22 cellular contexts compared by ENCODE assay signal in the genomic region with DNA sequence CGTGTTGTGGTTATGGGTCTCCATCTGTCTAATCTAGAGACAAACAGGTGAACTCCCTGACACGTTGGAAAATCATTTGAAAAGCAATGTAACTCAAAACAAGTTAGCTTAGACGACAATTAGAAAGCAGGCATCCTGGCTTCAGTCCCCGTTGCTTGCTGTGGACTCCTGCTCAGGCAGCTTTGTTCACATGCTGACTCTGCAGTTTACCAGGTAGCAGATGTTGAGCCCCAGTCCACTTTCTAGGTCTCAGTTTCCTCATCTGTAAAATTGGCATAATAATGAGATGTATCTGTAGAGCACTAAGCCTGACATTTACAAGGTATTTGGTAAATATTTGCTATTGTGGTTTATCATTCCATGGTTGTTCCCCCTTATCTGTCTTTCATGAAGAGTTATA.
"Had no signal": no experiment of that assay in that cellular context is flagged by ENCODE, and none has a peak within 500 bp of the region (broad histone marks: within the 10 kb centered on the region; RNA-seq: fewer than 3 reads in every experiment).

No MANE protein-coding gene starts in this region.

- H3K9me2 ChIP-seq: SK-N-SH had no signal

- H3K9me3 ChIP-seq: SK-N-SH had no signal

- H3K9ac ChIP-seq: KMS-11, SK-N-SH had no signal

- FAIRE-seq: RCC 7860 had no signal

- H3K27ac ChIP-seq: KMS-11, RWPE1 had no signal

- DNase-seq: Kasumi-1, MV-4-11, NCI-H1048, NCI-H1105, NCI-H1417, NCI-H1436 treated with DMSO at 0.1 percent for 48 hours, NCI-H1694 treated with DMSO at 0.1 percent for 48 hours, NCI-H1930, NCI-H2081 treated with DMSO at 0.1 percent for 48 hours, NCI-H226, NCI-H446, NCI-H510A, NCI-H524 treated with DMSO at 0.1 percent for 48 hours, NCI-H82, SHP77, SK-N-SH, SW 1271, T-cell, T-helper 9 cell had no signal

- ATAC-seq: T-cell had no signal

- H3K4me2 ChIP-seq: KMS-11, SK-N-SH had no signal
